Comparison of ENCODE assay signal across 9 cellular contexts in genomic region chr11:113401718-113402117, GRCh38. TPM values are rescaled to one million over a fixed set of nuclear protein-coding genes. Genes with fewer than 3 reads are reported as not detected.
A peak's percentile ranks its signal among the peaks of the same experiment; 100 is the strongest.
DNase-seq lines count a peak whose midpoint lies in the region; TF ChIP-seq lines count a peak whose summit lies in the region.
"Had no signal": no experiment of that assay in that cellular context is flagged by ENCODE, and none has a peak within 500 bp of the region (broad histone marks: within the 10 kb centered on the region; RNA-seq: fewer than 3 reads in every experiment).

No MANE protein-coding gene starts in this region.

- H3K4me3 ChIP-seq in adrenal gland: no peak overlapping the region
- H3K4me3 ChIP-seq in esophagus muscularis mucosa: no peak overlapping the region
- H3K4me3 ChIP-seq: sigmoid colon had no signal

- H3K27me3 ChIP-seq in adrenal gland (no peaks in the 10 kb centered on the region), esophagus muscularis mucosa (no peaks in the 10 kb centered on the region)
- H3K27me3 ChIP-seq: sigmoid colon had no signal

- TF ChIP-seq POLR2A in adrenal gland (IDR thresholded peaks at IDR 0.05): no peak
- TF ChIP-seq POLR2A in esophagus muscularis mucosa (IDR thresholded peaks at IDR 0.05; ENCODE audit: low read depth): no peak

- intact Hi-C loops in adrenal gland (cut with DNase I) (no loop called here), esophagus muscularis mucosa (cut with DNase I) (no loop called here)

- TF ChIP-seq CTCF in adrenal gland (IDR thresholded peaks at IDR 0.05) (no peak), glutamatergic neuron (IDR thresholded peaks at IDR 0.05; ENCODE audit: partially characterized antibody, unreplicated experiment) (no peak), esophagus muscularis mucosa (IDR thresholded peaks at IDR 0.05) (no peak)

- H3K9me3 Mint-ChIP-seq in activated CD4-positive, alpha-beta T cell treated with anti-CD3 and anti-CD28 coated beads, Interleukin-2, amount 10 ng/mL, durations not matched to agents 7 days and 5 days: no peaks in the 10 kb centered on the region
- peaks cover 30% of the 10 kb centered on the region for H3K9me3 Mint-ChIP-seq in glutamatergic neuron (ENCODE audit: unreplicated experiment)

- POLR2A ChIA-PET in activated CD4-positive, alpha-beta T cell treated with anti-CD3 and anti-CD28 coated beads, Interleukin-2, amount 10 ng/mL, durations not matched to agents 7 days and 5 days (lab: Charles Lee): no interaction called here

- no peaks in the 10 kb centered on the region for H3K36me3 Mint-ChIP-seq in activated CD4-positive, alpha-beta T cell treated with anti-CD3 and anti-CD28 coated beads, Interleukin-2, amount 10 ng/mL, durations not matched to agents 7 days and 5 days (ENCODE audit: low read depth)
- no peaks in the 10 kb centered on the region for H3K36me3 Mint-ChIP-seq in glutamatergic neuron (ENCODE audit: unreplicated experiment)

- H3K27ac Mint-ChIP-seq in activated CD4-positive, alpha-beta T cell treated with anti-CD3 and anti-CD28 coated beads, Interleukin-2, amount 10 ng/mL, durations not matched to agents 7 days and 5 days: no peak overlapping the region
- no peak overlapping the region for H3K27ac Mint-ChIP-seq in glutamatergic neuron (ENCODE audit: unreplicated experiment)

- no peaks in the 10 kb centered on the region for H3K36me3 ChIP-seq in adrenal gland (replicated peaks in 1 of 2)
- no peaks in the 10 kb centered on the region for H3K36me3 ChIP-seq in esophagus muscularis mucosa
- H3K36me3 ChIP-seq: sigmoid colon had no signal

- DNase-seq in C1 segment of cervical spinal cord (lab: John Stamatoyannopoulos, UW) (peak in 10 of 14 donors; percentile 25 to 82 (median 41)), NCI-H1436 treated with DMSO at 0.1 percent for 48 hours (lab: John Stamatoyannopoulos, UW) (peak; percentile 48), adrenal gland (peak; percentile 67 to 93 (median 74)), kidney glomerular epithelial cell (lab: John Stamatoyannopoulos, UW) (peak; percentile 51), glutamatergic neuron (no peak), esophagus muscularis mucosa (ENCODE audit: extremely low spot score) (no peak), putamen (ENCODE audit: low spot score) (no peak)
- DNase-seq in activated CD4-positive, alpha-beta T cell treated with anti-CD3 and anti-CD28 coated beads, Interleukin-2, amount 10 ng/mL, durations not matched to agents 7 days and 5 days: no peak
- DNase-seq: sigmoid colon had no signal

- 0 to 29% (median 13%) methylated on average over 1 to 2 of the region's 2 CpGs for WGBS in adrenal gland, 4 donors
- 46% methylated on average over 2 of the region's 2 CpGs for WGBS in esophagus muscularis mucosa

- no peak overlapping the region for H3K4me3 Mint-ChIP-seq in activated CD4-positive, alpha-beta T cell treated with anti-CD3 and anti-CD28 coated beads, Interleukin-2, amount 10 ng/mL, durations not matched to agents 7 days and 5 days
- H3K4me3 Mint-ChIP-seq in glutamatergic neuron (ENCODE audit: unreplicated experiment): no peak overlapping the region

- no peak for TF ChIP-seq EP300 in esophagus muscularis mucosa (IDR thresholded peaks at IDR 0.05)

- H3K27me3 Mint-ChIP-seq in activated CD4-positive, alpha-beta T cell treated with anti-CD3 and anti-CD28 coated beads, Interleukin-2, amount 10 ng/mL, durations not matched to agents 7 days and 5 days: no peaks in the 10 kb centered on the region
- H3K27me3 Mint-ChIP-seq in glutamatergic neuron (ENCODE audit: unreplicated experiment): peaks cover 31% of the 10 kb centered on the region

- CTCF ChIA-PET in activated CD4-positive, alpha-beta T cell treated with anti-CD3 and anti-CD28 coated beads, Interleukin-2, amount 10 ng/mL, durations not matched to agents 7 days and 5 days (lab: Charles Lee): no interaction called here

- H3K27ac ChIP-seq in adrenal gland (no peak overlapping the region), esophagus muscularis mucosa (replicated peaks in 1 of 4) (no peak overlapping the region)
- H3K27ac ChIP-seq: sigmoid colon had no signal

- H3K9me3 ChIP-seq in adrenal gland (replicated peaks in 1 of 3) (no peaks in the 10 kb centered on the region), esophagus muscularis mucosa (no peaks in the 10 kb centered on the region)
- H3K9me3 ChIP-seq: sigmoid colon had no signal

- no peaks in the 10 kb centered on the region for H3K4me1 ChIP-seq in adrenal gland (replicated peaks in 1 of 2)
- H3K4me1 ChIP-seq in esophagus muscularis mucosa: no peaks in the 10 kb centered on the region
- H3K4me1 ChIP-seq: sigmoid colon had no signal

- no peaks in the 10 kb centered on the region for H3K4me1 Mint-ChIP-seq in activated CD4-positive, alpha-beta T cell treated with anti-CD3 and anti-CD28 coated beads, Interleukin-2, amount 10 ng/mL, durations not matched to agents 7 days and 5 days
- peaks cover 6% of the 10 kb centered on the region for H3K4me1 Mint-ChIP-seq in glutamatergic neuron (ENCODE audit: low read depth, unreplicated experiment)

RNA-seq across cellular contexts. Expression of gene ANKK1, which starts 14.1 kb away (rescaled TPM):
- total RNA-seq in adrenal gland: under 1 TPM in 7 of 8 donors, not detected in 1; 0.11 to 0.84 (median 0.18) TPM
- polyA plus RNA-seq in adrenal gland: 1 to 10 TPM in 2 of 3 donors, under 1 TPM in 1; 0.05 to 3.5 (median 2.4) TPM
- under 1 TPM in 1 of 2 experiments, not detected in 1; 0.15 TPM for total RNA-seq in activated CD4-positive, alpha-beta T cell treated with anti-CD3 and anti-CD28 coated beads, Interleukin-2, amount 10 ng/mL, durations not matched to agents 7 days and 5 days
- not detected for total RNA-seq in glutamatergic neuron (ENCODE audit: unreplicated experiment)
- under 1 TPM in 3 of 4 donors, not detected in 1; 0.17 to 0.83 (median 0.29) TPM for total RNA-seq in esophagus muscularis mucosa

Comparison
In these comparisons a context has a peak if more than half of its experiments do, and no peak if none do; other contexts are left out.
1. DNase-seq: peak in C1 segment of cervical spinal cord (10 of 14), NCI-H1436 treated with DMSO at 0.1 percent for 48 hours (single experiment), adrenal gland (7 of 7) and kidney glomerular epithelial cell (single experiment); none in activated CD4-positive, alpha-beta T cell treated with anti-CD3 and anti-CD28 coated beads, Interleukin-2, amount 10 ng/mL, durations not matched to agents 7 days and 5 days (single experiment), glutamatergic neuron (single experiment), esophagus muscularis mucosa (single experiment) and putamen (single experiment).